35 cellular contexts compared by ENCODE assay signal in genomic region chr3:50410593-50411139, GRCh38.
"Had no signal": no experiment of that assay in that cellular context is flagged by ENCODE, and none has a peak within 500 bp of the region (broad histone marks: within the 10 kb centered on the region; RNA-seq: fewer than 3 reads in every experiment).

No MANE protein-coding gene starts in this region.

- H3K9ac ChIP-seq: KMS-11 had no signal

- H3K4me3 Mint-ChIP-seq: activated B cell treated with CpG ODN at 0.5 μM for 24 hours; activated CD4-positive, alpha-beta memory T cell treated with anti-CD3 and anti-CD28 coated beads for 36 hours; activated naive CD4-positive, alpha-beta T cell treated with anti-CD3 and anti-CD28 coated beads, Interleukin-2, amount 50 U/mL, for 24 hours; activated T-cell treated with anti-CD3 and anti-CD28 coated beads, Interleukin-2, amount 50 U/mL, for 72 hours; central memory CD8-positive, alpha-beta T cell had no signal

- DNase-seq: activated B cell treated with CpG ODN at 0.5 μM for 24 hours; activated CD4-positive, alpha-beta T cell treated with anti-CD3 and anti-CD28 coated beads for 4 hours; activated CD4-positive, alpha-beta T cell treated with anti-CD3 and anti-CD28 coated beads, Interleukin-2, amount 50 U/mL, for 1 hour; activated CD4-positive, CD25-positive, alpha-beta regulatory T cell treated with anti-CD3 and anti-CD28 coated beads, Interleukin-2, amount 50 U/mL, for 72 hours; activated gamma-delta T cell; activated naive CD4-positive, alpha-beta T cell treated with Interleukin-2 at 50 U/mL for 16 hours; activated T-cell treated with anti-CD3 and anti-CD28 coated beads, Interleukin-2, amount 50 U/mL, for 1 hour; activated T-cell treated with anti-CD3 and anti-CD28 coated beads, Interleukin-2, amount 50 U/mL, for 72 hours; anterior cingulate cortex; brain microvascular endothelial cell; MM.1S; MV-4-11; NCI-H1092; NCI-H1436 treated with DMSO at 0.1 percent for 48 hours; NCI-H1694 treated with DMSO at 0.1 percent for 48 hours; NCI-H2029; NCI-H345; NCI-H524 treated with DMSO at 0.1 percent for 48 hours; NK-92 treated with Interleukin-12 subunit alpha and Interleukin-12 subunit beta, amount 100 ng/mL, for 24 hours; PC-9; SIG-M5; SW 1271; T-helper 1 cell; T-helper 2 cell; T-helper 9 cell had no signal

- H3K4me3 ChIP-seq: cardiac muscle cell, PC-9 had no signal

- H3K36me3 ChIP-seq: brain microvascular endothelial cell, cardiac muscle cell had no signal

- FAIRE-seq: RCC 7860 had no signal

- H2AFZ ChIP-seq: PC-9 had no signal

- H3K36me3 Mint-ChIP-seq: activated CD4-positive, alpha-beta memory T cell treated with anti-CD3 and anti-CD28 coated beads for 36 hours; activated naive CD4-positive, alpha-beta T cell treated with anti-CD3 and anti-CD28 coated beads, Interleukin-2, amount 50 U/mL, for 24 hours had no signal

- H3K9me3 Mint-ChIP-seq: activated B cell treated with CpG ODN at 0.5 μM for 24 hours; activated CD4-positive, alpha-beta memory T cell treated with anti-CD3 and anti-CD28 coated beads for 36 hours; activated naive CD4-positive, alpha-beta T cell treated with anti-CD3 and anti-CD28 coated beads, Interleukin-2, amount 50 U/mL, for 24 hours; activated T-helper 2 cell treated with anti-CD3 and anti-CD28 coated beads, Interferon-gamma antibody, Interleukin-2, Interleukin-4, amounts not matched to agents 10 μg/mL and 5 μg/mL and 100 μg/mL, durations not matched to agents 14 hours and 24 hours and 36 hours; central memory CD8-positive, alpha-beta T cell had no signal

- H3K4me1 Mint-ChIP-seq: activated B cell treated with CpG ODN at 0.5 μM for 24 hours had no signal

- H3K27ac Mint-ChIP-seq: activated B cell treated with CpG ODN at 0.5 μM for 24 hours; activated CD4-positive, alpha-beta memory T cell treated with anti-CD3 and anti-CD28 coated beads for 36 hours; activated naive CD4-positive, alpha-beta T cell treated with anti-CD3 and anti-CD28 coated beads, Interleukin-2, amount 50 U/mL, for 24 hours; activated T-cell treated with anti-CD3 and anti-CD28 coated beads, Interleukin-2, amount 50 U/mL, for 72 hours; activated T-helper 2 cell treated with anti-CD3 and anti-CD28 coated beads, Interferon-gamma antibody, Interleukin-2, Interleukin-4, amounts not matched to agents 10 μg/mL and 5 μg/mL and 100 μg/mL, durations not matched to agents 14 hours and 24 hours and 36 hours had no signal

- ATAC-seq: Right ventricle myocardium inferior had no signal

- H3K4me2 ChIP-seq: KMS-11, PC-9 had no signal

- H3K27me3 ChIP-seq: brain microvascular endothelial cell, cardiac muscle cell had no signal

- H3K27me3 Mint-ChIP-seq: activated CD4-positive, alpha-beta memory T cell treated with anti-CD3 and anti-CD28 coated beads for 36 hours; activated naive CD4-positive, alpha-beta T cell treated with anti-CD3 and anti-CD28 coated beads, Interleukin-2, amount 50 U/mL, for 24 hours; central memory CD8-positive, alpha-beta T cell had no signal

- H3K27ac ChIP-seq: brain microvascular endothelial cell, cardiac muscle cell, KMS-11, PC-9, RWPE1, VCaP had no signal
